1 cellular context compared by ENCODE assay signal in the genomic region with DNA sequence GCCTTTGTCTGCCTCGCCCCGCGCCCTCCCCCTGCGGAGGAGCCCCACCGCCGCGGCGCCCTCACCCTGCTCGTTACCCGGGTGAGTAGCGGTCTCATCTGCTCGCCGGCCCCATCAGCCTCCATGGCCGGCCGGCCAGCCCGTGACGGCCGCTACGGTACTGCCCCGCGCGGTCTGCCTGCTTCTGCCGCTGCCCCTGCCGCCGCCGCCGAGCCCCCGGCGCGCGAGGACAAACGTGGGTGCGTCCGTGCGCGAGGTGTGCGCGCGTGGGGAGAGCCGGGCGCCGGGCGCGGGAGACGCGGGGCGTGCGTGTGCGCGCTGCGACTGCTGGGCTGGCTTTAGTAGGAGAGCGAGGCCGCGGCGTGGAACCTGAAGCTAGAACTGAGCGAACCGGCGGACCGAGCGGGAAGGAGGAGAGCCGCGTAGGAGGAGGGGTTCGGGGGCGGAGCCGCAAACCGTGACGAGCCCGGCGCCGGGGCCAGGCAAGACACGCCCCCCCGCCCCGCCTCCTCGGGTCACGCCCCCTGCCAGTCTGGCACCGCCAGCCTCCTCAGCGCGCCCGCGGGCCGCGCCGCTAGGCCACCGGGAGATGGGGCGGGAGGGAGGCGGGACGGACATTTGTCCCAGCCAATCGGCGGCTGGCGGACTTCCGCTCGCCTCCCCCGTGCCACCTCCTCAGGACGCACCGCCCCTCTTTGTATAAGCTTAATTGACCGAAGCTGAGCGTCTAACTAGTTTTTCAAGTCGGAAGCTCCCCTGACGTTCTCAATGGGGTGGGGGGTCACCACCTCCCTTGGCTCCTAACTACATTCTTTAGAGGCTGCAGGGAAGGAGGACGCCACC.
A peak's percentile ranks its signal among the peaks of the same experiment; 100 is the strongest.
TF ChIP-seq lines count a peak whose summit lies in the region.

A gene (minus strand): TSS at position 383 of the 843 bp plus-strand sequence. CDS start 258 bp downstream, at position 125.

TF ChIP-seq in GM12878, 131 proteins besides CTCF, POLR2A, EP300 and RAD21 (continued from another document and continues in another):
- TF ChIP-seq, protein P1, sequence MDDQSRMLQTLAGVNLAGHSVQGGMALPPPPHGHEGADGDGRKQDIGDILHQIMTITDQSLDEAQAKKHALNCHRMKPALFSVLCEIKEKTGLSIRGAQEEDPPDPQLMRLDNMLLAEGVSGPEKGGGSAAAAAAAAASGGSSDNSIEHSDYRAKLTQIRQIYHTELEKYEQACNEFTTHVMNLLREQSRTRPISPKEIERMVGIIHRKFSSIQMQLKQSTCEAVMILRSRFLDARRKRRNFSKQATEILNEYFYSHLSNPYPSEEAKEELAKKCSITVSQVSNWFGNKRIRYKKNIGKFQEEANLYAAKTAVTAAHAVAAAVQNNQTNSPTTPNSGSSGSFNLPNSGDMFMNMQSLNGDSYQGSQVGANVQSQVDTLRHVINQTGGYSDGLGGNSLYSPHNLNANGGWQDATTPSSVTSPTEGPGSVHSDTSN (IDR thresholded peaks at IDR 0.05; ENCODE audit: insufficient replicate concordance, low read depth, low read length) = peak; percentile 94
- TF ChIP-seq, protein P2, sequence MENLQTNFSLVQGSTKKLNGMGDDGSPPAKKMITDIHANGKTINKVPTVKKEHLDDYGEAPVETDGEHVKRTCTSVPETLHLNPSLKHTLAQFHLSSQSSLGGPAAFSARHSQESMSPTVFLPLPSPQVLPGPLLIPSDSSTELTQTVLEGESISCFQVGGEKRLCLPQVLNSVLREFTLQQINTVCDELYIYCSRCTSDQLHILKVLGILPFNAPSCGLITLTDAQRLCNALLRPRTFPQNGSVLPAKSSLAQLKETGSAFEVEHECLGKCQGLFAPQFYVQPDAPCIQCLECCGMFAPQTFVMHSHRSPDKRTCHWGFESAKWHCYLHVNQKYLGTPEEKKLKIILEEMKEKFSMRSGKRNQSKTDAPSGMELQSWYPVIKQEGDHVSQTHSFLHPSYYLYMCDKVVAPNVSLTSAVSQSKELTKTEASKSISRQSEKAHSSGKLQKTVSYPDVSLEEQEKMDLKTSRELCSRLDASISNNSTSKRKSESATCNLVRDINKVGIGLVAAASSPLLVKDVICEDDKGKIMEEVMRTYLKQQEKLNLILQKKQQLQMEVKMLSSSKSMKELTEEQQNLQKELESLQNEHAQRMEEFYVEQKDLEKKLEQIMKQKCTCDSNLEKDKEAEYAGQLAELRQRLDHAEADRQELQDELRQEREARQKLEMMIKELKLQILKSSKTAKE (IDR thresholded peaks at IDR 0.05; ENCODE audit: low read depth, poor library complexity, severe bottlenecking) = no peak
- TF ChIP-seq CHD2 (IDR thresholded peaks at IDR 0.05; ENCODE audit: borderline replicate concordance, low read depth, low read length) (peak; percentile 78; the same call in 1 of the 2 replicates), CREM (IDR thresholded peaks at IDR 0.05; ENCODE audit: low read depth) (no peak), ZSCAN29 (IDR thresholded peaks at IDR 0.05) (no peak), RB1 (IDR thresholded peaks at IDR 0.05; ENCODE audit: borderline replicate concordance) (peak; percentile 92; the same call in 1 of the 2 replicates), BACH1 (IDR thresholded peaks at IDR 0.05; ENCODE audit: borderline replicate concordance) (peak; percentile 98), ETV6 (conservative IDR thresholded peaks at IDR 0.05 in 1 of 2, IDR thresholded peaks at IDR 0.05 in 1 of 2; ENCODE audit: borderline replicate concordance in 1 of 2, low read depth in 1 of 2) (no peak), GATAD2B (conservative IDR thresholded peaks at IDR 0.05; ENCODE audit: low read depth) (peak; percentile 98), LARP7 (IDR thresholded peaks at IDR 0.05) (peak; percentile 94), ASH2L (IDR thresholded peaks at IDR 0.05; ENCODE audit: borderline replicate concordance, low read depth) (peak; percentile 59; the same call in 1 of the 2 replicates), NR2C1 (IDR thresholded peaks at IDR 0.05) (peak; percentile 12), ZNF217 (IDR thresholded peaks at IDR 0.05) (peak; percentile 68; the same call in 1 of the 2 replicates), ZNF207 (IDR thresholded peaks at IDR 0.05; ENCODE audit: borderline replicate concordance) (peak; percentile 81; the same call in 1 of the 2 replicates), RUNX3 (IDR thresholded peaks at IDR 0.05; ENCODE audit: low read length) (0 out of 2 replicates have a peak, but pooled peaks have one; percentile 3), TCF12 (IDR thresholded peaks at IDR 0.05; ENCODE audit: low read depth, low read length) (0 out of 2 replicates have a peak, but pooled peaks have one; percentile 40), CREB1 (IDR thresholded peaks at IDR 0.05; ENCODE audit: low read depth) (peak; percentile 78), STAT1 (conservative IDR thresholded peaks at IDR 0.05) (0 out of 2 replicates have a peak, but pooled peaks have one; percentile 57), DPF2 (IDR thresholded peaks at IDR 0.05) (peak; percentile 91), RELA (IDR thresholded peaks at IDR 0.05; ENCODE audit: borderline replicate concordance, partially characterized antibody) (peak; percentile 66), NFYA (IDR thresholded peaks at IDR 0.05; ENCODE audit: borderline replicate concordance, low read depth, low read length) (no peak), WRNIP1 (IDR thresholded peaks at IDR 0.05; ENCODE audit: borderline replicate concordance, low read depth, low read length) (no peak), NR2F1 (conservative IDR thresholded peaks at IDR 0.05) (peak; percentile 74), POLR2AphosphoS5 (IDR thresholded peaks at IDR 0.05; ENCODE audit: low read length) (peak; percentile 90), EGR1 (IDR thresholded peaks at IDR 0.05; ENCODE audit: borderline replicate concordance in 1 of 2, low read depth in 2 of 2, low read length in 2 of 2) (peak in 1 of 2 experiments; percentile 79; a peak in 2 of 3 replicates)
- TF ChIP-seq, protein P3, sequence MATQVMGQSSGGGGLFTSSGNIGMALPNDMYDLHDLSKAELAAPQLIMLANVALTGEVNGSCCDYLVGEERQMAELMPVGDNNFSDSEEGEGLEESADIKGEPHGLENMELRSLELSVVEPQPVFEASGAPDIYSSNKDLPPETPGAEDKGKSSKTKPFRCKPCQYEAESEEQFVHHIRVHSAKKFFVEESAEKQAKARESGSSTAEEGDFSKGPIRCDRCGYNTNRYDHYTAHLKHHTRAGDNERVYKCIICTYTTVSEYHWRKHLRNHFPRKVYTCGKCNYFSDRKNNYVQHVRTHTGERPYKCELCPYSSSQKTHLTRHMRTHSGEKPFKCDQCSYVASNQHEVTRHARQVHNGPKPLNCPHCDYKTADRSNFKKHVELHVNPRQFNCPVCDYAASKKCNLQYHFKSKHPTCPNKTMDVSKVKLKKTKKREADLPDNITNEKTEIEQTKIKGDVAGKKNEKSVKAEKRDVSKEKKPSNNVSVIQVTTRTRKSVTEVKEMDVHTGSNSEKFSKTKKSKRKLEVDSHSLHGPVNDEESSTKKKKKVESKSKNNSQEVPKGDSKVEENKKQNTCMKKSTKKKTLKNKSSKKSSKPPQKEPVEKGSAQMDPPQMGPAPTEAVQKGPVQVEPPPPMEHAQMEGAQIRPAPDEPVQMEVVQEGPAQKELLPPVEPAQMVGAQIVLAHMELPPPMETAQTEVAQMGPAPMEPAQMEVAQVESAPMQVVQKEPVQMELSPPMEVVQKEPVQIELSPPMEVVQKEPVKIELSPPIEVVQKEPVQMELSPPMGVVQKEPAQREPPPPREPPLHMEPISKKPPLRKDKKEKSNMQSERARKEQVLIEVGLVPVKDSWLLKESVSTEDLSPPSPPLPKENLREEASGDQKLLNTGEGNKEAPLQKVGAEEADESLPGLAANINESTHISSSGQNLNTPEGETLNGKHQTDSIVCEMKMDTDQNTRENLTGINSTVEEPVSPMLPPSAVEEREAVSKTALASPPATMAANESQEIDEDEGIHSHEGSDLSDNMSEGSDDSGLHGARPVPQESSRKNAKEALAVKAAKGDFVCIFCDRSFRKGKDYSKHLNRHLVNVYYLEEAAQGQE (IDR thresholded peaks at IDR 0.05; ENCODE audit: low read depth, low read length) = no peak
- TF ChIP-seq, protein P4, sequence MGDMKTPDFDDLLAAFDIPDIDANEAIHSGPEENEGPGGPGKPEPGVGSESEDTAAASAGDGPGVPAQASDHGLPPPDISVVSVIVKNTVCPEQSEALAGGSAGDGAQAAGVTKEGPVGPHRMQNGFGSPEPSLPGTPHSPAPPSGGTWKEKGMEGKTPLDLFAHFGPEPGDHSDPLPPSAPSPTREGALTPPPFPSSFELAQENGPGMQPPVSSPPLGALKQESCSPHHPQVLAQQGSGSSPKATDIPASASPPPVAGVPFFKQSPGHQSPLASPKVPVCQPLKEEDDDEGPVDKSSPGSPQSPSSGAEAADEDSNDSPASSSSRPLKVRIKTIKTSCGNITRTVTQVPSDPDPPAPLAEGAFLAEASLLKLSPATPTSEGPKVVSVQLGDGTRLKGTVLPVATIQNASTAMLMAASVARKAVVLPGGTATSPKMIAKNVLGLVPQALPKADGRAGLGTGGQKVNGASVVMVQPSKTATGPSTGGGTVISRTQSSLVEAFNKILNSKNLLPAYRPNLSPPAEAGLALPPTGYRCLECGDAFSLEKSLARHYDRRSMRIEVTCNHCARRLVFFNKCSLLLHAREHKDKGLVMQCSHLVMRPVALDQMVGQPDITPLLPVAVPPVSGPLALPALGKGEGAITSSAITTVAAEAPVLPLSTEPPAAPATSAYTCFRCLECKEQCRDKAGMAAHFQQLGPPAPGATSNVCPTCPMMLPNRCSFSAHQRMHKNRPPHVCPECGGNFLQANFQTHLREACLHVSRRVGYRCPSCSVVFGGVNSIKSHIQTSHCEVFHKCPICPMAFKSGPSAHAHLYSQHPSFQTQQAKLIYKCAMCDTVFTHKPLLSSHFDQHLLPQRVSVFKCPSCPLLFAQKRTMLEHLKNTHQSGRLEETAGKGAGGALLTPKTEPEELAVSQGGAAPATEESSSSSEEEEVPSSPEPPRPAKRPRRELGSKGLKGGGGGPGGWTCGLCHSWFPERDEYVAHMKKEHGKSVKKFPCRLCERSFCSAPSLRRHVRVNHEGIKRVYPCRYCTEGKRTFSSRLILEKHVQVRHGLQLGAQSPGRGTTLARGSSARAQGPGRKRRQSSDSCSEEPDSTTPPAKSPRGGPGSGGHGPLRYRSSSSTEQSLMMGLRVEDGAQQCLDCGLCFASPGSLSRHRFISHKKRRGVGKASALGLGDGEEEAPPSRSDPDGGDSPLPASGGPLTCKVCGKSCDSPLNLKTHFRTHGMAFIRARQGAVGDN (IDR thresholded peaks at IDR 0.05) = peak; percentile 80
- TF ChIP-seq, protein P5, sequence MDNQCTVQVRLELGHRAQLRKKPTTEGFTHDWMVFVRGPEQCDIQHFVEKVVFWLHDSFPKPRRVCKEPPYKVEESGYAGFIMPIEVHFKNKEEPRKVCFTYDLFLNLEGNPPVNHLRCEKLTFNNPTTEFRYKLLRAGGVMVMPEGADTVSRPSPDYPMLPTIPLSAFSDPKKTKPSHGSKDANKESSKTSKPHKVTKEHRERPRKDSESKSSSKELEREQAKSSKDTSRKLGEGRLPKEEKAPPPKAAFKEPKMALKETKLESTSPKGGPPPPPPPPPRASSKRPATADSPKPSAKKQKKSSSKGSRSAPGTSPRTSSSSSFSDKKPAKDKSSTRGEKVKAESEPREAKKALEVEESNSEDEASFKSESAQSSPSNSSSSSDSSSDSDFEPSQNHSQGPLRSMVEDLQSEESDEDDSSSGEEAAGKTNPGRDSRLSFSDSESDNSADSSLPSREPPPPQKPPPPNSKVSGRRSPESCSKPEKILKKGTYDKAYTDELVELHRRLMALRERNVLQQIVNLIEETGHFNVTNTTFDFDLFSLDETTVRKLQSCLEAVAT (IDR thresholded peaks at IDR 0.05) = no peak
- TF ChIP-seq, protein P6, sequence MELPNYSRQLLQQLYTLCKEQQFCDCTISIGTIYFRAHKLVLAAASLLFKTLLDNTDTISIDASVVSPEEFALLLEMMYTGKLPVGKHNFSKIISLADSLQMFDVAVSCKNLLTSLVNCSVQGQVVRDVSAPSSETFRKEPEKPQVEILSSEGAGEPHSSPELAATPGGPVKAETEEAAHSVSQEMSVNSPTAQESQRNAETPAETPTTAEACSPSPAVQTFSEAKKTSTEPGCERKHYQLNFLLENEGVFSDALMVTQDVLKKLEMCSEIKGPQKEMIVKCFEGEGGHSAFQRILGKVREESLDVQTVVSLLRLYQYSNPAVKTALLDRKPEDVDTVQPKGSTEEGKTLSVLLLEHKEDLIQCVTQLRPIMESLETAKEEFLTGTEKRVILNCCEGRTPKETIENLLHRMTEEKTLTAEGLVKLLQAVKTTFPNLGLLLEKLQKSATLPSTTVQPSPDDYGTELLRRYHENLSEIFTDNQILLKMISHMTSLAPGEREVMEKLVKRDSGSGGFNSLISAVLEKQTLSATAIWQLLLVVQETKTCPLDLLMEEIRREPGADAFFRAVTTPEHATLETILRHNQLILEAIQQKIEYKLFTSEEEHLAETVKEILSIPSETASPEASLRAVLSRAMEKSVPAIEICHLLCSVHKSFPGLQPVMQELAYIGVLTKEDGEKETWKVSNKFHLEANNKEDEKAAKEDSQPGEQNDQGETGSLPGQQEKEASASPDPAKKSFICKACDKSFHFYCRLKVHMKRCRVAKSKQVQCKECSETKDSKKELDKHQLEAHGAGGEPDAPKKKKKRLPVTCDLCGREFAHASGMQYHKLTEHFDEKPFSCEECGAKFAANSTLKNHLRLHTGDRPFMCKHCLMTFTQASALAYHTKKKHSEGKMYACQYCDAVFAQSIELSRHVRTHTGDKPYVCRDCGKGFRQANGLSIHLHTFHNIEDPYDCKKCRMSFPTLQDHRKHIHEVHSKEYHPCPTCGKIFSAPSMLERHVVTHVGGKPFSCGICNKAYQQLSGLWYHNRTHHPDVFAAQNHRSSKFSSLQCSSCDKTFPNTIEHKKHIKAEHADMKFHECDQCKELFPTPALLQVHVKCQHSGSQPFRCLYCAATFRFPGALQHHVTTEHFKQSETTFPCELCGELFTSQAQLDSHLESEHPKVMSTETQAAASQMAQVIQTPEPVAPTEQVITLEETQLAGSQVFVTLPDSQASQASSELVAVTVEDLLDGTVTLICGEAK (IDR thresholded peaks at IDR 0.05; ENCODE audit: borderline replicate concordance) = peak; percentile 27; the same call in 1 of the 2 replicates
- TF ChIP-seq, protein P7, sequence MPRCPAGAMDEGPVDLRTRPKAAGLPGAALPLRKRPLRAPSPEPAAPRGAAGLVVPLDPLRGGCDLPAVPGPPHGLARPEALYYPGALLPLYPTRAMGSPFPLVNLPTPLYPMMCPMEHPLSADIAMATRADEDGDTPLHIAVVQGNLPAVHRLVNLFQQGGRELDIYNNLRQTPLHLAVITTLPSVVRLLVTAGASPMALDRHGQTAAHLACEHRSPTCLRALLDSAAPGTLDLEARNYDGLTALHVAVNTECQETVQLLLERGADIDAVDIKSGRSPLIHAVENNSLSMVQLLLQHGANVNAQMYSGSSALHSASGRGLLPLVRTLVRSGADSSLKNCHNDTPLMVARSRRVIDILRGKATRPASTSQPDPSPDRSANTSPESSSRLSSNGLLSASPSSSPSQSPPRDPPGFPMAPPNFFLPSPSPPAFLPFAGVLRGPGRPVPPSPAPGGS (IDR thresholded peaks at IDR 0.05; ENCODE audit: borderline replicate concordance, insufficient read depth, low read depth, low read length, poor library complexity, severe bottlenecking) = peak; percentile 87
- TF ChIP-seq, protein P8, sequence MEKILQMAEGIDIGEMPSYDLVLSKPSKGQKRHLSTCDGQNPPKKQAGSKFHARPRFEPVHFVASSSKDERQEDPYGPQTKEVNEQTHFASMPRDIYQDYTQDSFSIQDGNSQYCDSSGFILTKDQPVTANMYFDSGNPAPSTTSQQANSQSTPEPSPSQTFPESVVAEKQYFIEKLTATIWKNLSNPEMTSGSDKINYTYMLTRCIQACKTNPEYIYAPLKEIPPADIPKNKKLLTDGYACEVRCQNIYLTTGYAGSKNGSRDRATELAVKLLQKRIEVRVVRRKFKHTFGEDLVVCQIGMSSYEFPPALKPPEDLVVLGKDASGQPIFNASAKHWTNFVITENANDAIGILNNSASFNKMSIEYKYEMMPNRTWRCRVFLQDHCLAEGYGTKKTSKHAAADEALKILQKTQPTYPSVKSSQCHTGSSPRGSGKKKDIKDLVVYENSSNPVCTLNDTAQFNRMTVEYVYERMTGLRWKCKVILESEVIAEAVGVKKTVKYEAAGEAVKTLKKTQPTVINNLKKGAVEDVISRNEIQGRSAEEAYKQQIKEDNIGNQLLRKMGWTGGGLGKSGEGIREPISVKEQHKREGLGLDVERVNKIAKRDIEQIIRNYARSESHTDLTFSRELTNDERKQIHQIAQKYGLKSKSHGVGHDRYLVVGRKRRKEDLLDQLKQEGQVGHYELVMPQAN (conservative IDR thresholded peaks at IDR 0.05) = peak; percentile 93
